In the genomic region with DNA sequence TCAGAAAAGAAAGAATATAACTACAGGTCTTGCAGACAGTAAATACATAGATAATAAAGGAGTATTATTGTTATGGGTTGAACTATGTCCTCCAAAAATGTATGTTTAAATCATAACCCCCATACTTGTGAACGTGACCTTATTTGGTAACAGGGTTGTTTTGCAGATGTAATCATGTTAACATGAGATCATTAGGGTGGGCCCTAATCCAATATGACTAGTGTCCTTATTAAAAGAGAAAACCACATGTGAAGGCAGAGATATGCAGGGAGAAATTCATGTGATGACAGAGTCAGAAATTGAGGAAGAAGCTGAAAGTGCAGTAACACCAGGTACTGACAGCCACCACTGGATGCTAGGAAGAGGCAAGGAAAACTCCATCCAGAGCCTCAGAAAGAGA, we compare ENCODE assay signal across 16 cellular contexts. TPM values are rescaled to one million over a fixed set of nuclear protein-coding genes. Genes with fewer than 3 reads are reported as not detected.
DNase-seq lines count a peak whose midpoint lies in the region; TF ChIP-seq lines count a peak whose summit lies in the region.
"Had no signal": no experiment of that assay in that cellular context is flagged by ENCODE, and none has a peak within 500 bp of the region (broad histone marks: within the 10 kb centered on the region; RNA-seq: fewer than 3 reads in every experiment).

No MANE protein-coding gene starts in this region.

- no peak for TF ChIP-seq EP300 in sigmoid colon (IDR thresholded peaks at IDR 0.05)

- no peak overlapping the region for H3K9ac ChIP-seq in Karpas-422 (ENCODE audit: low read length)

- no peak for TF ChIP-seq POLR2A in sigmoid colon (IDR thresholded peaks at IDR 0.05)

- no peaks in the 10 kb centered on the region for H3K36me3 Mint-ChIP-seq in Calu3 (ENCODE audit: insufficient read depth, unreplicated experiment)

- H3K9me3 ChIP-seq in sigmoid colon (no peaks in the 10 kb centered on the region), Karpas-422 (ENCODE audit: low read length) (peaks cover 4% of the 10 kb centered on the region; the same call in 1 of the 2 replicates), osteoblast (ENCODE audit: low read depth, low read length) (no peaks in the 10 kb centered on the region)
- H3K9me3 ChIP-seq: SJSA1 had no signal

- no peaks in the 10 kb centered on the region for H3K9me3 Mint-ChIP-seq in Calu3 (ENCODE audit: low read depth, unreplicated experiment)

- CTCF ChIA-PET in Calu3 (lab: Charles Lee), result no interaction called here

- no peak overlapping the region for H3K27ac Mint-ChIP-seq in Calu3 (ENCODE audit: unreplicated experiment)

- H3K4me1 Mint-ChIP-seq in Calu3 (ENCODE audit: low read depth, unreplicated experiment), result no peaks in the 10 kb centered on the region

- no peak overlapping the region for H3K4me3 Mint-ChIP-seq in Calu3 (ENCODE audit: low read depth, unreplicated experiment)

- H4K20me1 ChIP-seq in Karpas-422 (ENCODE audit: insufficient read depth, low read depth, low read length), result no peaks in the 10 kb centered on the region
- no peaks in the 10 kb centered on the region for H4K20me1 ChIP-seq in osteoblast (ENCODE audit: insufficient read depth, low read length)

- intact Hi-C loops in sigmoid colon (cut with DNase I), result no loop called here
- intact Hi-C loops in Calu3 (cut with micrococcal nuclease; ENCODE audit: unreplicated experiment), result no loop called here

- H3K4me3 ChIP-seq in AG10803 (ENCODE audit: low read length) (no peak overlapping the region), fibroblast of mammary gland (ENCODE audit: control insufficient read depth, low read depth, low read length) (no peak overlapping the region), sigmoid colon (no peak overlapping the region), Karpas-422 (ENCODE audit: low read length) (no peak overlapping the region), osteoblast (ENCODE audit: insufficient read depth, low read length) (no peak overlapping the region)
- H3K4me3 ChIP-seq: A549, SJSA1 had no signal

- H3K9me2 ChIP-seq in Karpas-422 (replicated peaks; ENCODE audit: insufficient read depth, low read length), result 0 out of 2 replicates have a peak, but pooled peaks cover 4% of the 10 kb centered on the region

- no peak overlapping the region for H2AFZ ChIP-seq in Karpas-422 (ENCODE audit: low read length)
- no peak overlapping the region for H2AFZ ChIP-seq in osteoblast (ENCODE audit: low read length)

- no peak for TF ChIP-seq CTCF in AG10803 (conservative IDR thresholded peaks at IDR 0.05; ENCODE audit: low read length)
- no peak for TF ChIP-seq CTCF in fibroblast of mammary gland (conservative IDR thresholded peaks at IDR 0.05; ENCODE audit: control insufficient read depth, insufficient read depth, low read depth, low read length)
- TF ChIP-seq CTCF in sigmoid colon (IDR thresholded peaks at IDR 0.05), result no peak
- TF ChIP-seq CTCF in Calu3 (IDR thresholded peaks at IDR 0.05; ENCODE audit: unreplicated experiment), result no peak
- no peak for TF ChIP-seq CTCF in osteoblast (IDR thresholded peaks at IDR 0.05; ENCODE audit: extremely low read depth, low read depth, low read length)

- no peaks in the 10 kb centered on the region for H3K79me2 ChIP-seq in Karpas-422 (ENCODE audit: low read length)
- H3K79me2 ChIP-seq in osteoblast (ENCODE audit: insufficient read depth, low read length), result no peaks in the 10 kb centered on the region

- no peaks in the 10 kb centered on the region for H3K27me3 Mint-ChIP-seq in Calu3 (ENCODE audit: unreplicated experiment)

- no peak overlapping the region for H3K4me2 ChIP-seq in Karpas-422 (ENCODE audit: low read depth, low read length, poor library complexity, severe bottlenecking)
- no peak overlapping the region for H3K4me2 ChIP-seq in osteoblast (ENCODE audit: insufficient read depth, low read length)
- H3K4me2 ChIP-seq: A549 had no signal

- H3K36me3 ChIP-seq in sigmoid colon (peaks cover 0 to 8% (median 0%) of the 10 kb centered on the region in 4 donors), Karpas-422 (ENCODE audit: insufficient read depth, low read length) (peaks cover 13% of the 10 kb centered on the region), osteoblast (ENCODE audit: insufficient read depth, low read length) (peaks cover 9% of the 10 kb centered on the region)

- no TSS peak for BruUV-seq in Calu3 (replicated peaks; lab: Mats Ljungman, UMichigan)

- DNase-seq in AG10803 (ENCODE audit: low read depth) (peak; percentile 4), H4 (ENCODE audit: low spot score) (peak; percentile 4), amniotic epithelial cell (ENCODE audit: low read depth) (peak; percentile 14), fibroblast of mammary gland (ENCODE audit: low read depth) (peak; percentile 67), sigmoid colon (no peak), Calu3 (no peak), Karpas-422 (no peak), osteoblast (ENCODE audit: insufficient read length, low spot score, missing footprints) (no peak)
- DNase-seq: H7, MM.1S, NCI-H1417, NCI-H226, NCI-H526, PC-3 had no signal

- H3K27ac ChIP-seq in sigmoid colon (no peak overlapping the region), Karpas-422 (ENCODE audit: low read length) (no peak overlapping the region), osteoblast (ENCODE audit: low read depth, low read length) (no peak overlapping the region)
- H3K27ac ChIP-seq: A549, SJSA1 had no signal

- WGBS in sigmoid colon, 2 donors, result 56 to 76% methylated on average over 1 of the region's 1 CpG

- H3K4me1 ChIP-seq in sigmoid colon (no peaks in the 10 kb centered on the region), Karpas-422 (ENCODE audit: low read length) (no peaks in the 10 kb centered on the region), osteoblast (ENCODE audit: insufficient read depth, low read length) (no peaks in the 10 kb centered on the region)
- H3K4me1 ChIP-seq: A549, SJSA1 had no signal

- H3K27me3 ChIP-seq in sigmoid colon (no peaks in the 10 kb centered on the region), Karpas-422 (ENCODE audit: low read length) (no peaks in the 10 kb centered on the region), osteoblast (ENCODE audit: insufficient read depth, low read length) (no peaks in the 10 kb centered on the region)
- H3K27me3 ChIP-seq: SJSA1 had no signal

RNA-seq across cellular contexts. Expression of a gene that starts 29.0 kb away (rescaled TPM):
- total RNA-seq in H4 (2014; rRNA removed; shearing (Covaris generic)), result 63.2 and 116 TPM in 2 replicates
- total RNA-seq in sigmoid colon (10 to 100 TPM in 3 of 4 donors, 1 to 10 TPM in 1; 8.6 to 17.4 (median 12.5) TPM), Calu3 (2022) (59.5 and 61.4 TPM in 2 replicates), osteoblast (16.3 and 18.0 TPM in 2 replicates)
- 10 to 100 TPM; 17.6 to 25.7 (median 18.6) TPM for polyA plus RNA-seq in sigmoid colon
- 35.3 and 55.4 TPM in 2 replicates for total RNA-seq in Karpas-422 (2014; rRNA removed; shearing (Covaris generic); ENCODE audit: low replicate concordance)

Comparison
In these comparisons a context has a peak if more than half of its experiments do, and no peak if none do; other contexts are left out.
1. DNase-seq: peak in AG10803 (single experiment), H4 (single experiment), amniotic epithelial cell (single experiment) and fibroblast of mammary gland (single experiment); none in sigmoid colon (single experiment), Calu3 (single experiment), Karpas-422 (single experiment) and osteoblast (single experiment).